8 cellular contexts compared by ENCODE assay signal in genomic region chr6:118709859-118710350, GRCh38. TPM values are rescaled to one million over a fixed set of nuclear protein-coding genes. Genes with fewer than 3 reads are reported as not detected.
DNase-seq lines count a peak whose midpoint lies in the region; ATAC-seq and TF ChIP-seq lines count a peak whose summit lies in the region.

No MANE protein-coding gene starts in this region.

- peak overlapping the region; percentile 90 for H3K4me3 ChIP-seq in CD8-positive, alpha-beta memory T cell (ENCODE audit: low read length)

- no peak for TF ChIP-seq CTCF in GM20000 (IDR thresholded peaks at IDR 0.05; ENCODE audit: extremely low read depth, missing control alignments)
- no peak for TF ChIP-seq CTCF in activated B cell treated with CpG ODN at 0.5 μM for 24 hours (IDR thresholded peaks at IDR 0.05)
- no peak for TF ChIP-seq CTCF in chondrocyte (IDR thresholded peaks at IDR 0.05)

- H3K27ac Mint-ChIP-seq in CD8-positive, alpha-beta memory T cell, result peak overlapping the region; percentile 95 to 99 (median 97)
- H3K27ac Mint-ChIP-seq in activated B cell treated with CpG ODN at 0.5 μM for 24 hours (peak overlapping the region; percentile 98), chondrocyte (ENCODE audit: unreplicated experiment) (peak overlapping the region; percentile 99)
- H3K27ac Mint-ChIP-seq in stimulated activated naive CD8-positive, alpha-beta T cell treated with anti-CD3 and anti-CD28 coated beads, Interleukin-15, Interleukin-2, amounts not matched to agents 100 ng/mL and 50 ng/mL, for 24 hours, result peak overlapping the region; percentile 93

- H3K27ac ChIP-seq in CD8-positive, alpha-beta memory T cell (ENCODE audit: low read depth, low read length), result peak overlapping the region; percentile 78

- no peaks in the 10 kb centered on the region for H3K9me3 Mint-ChIP-seq in CD8-positive, alpha-beta memory T cell
- H3K9me3 Mint-ChIP-seq in activated B cell treated with CpG ODN at 0.5 μM for 24 hours (no peaks in the 10 kb centered on the region), chondrocyte (ENCODE audit: low read depth) (no peaks in the 10 kb centered on the region)
- peaks cover 3% of the 10 kb centered on the region for H3K9me3 Mint-ChIP-seq in stimulated activated naive CD8-positive, alpha-beta T cell treated with anti-CD3 and anti-CD28 coated beads, Interleukin-15, Interleukin-2, amounts not matched to agents 100 ng/mL and 50 ng/mL, for 24 hours

- H3K36me3 Mint-ChIP-seq in CD8-positive, alpha-beta memory T cell, result peaks cover 0 to 14% (median 5%) of the 10 kb centered on the region in 3 donors
- H3K36me3 Mint-ChIP-seq in activated B cell treated with CpG ODN at 0.5 μM for 24 hours (ENCODE audit: low read depth) (peaks cover 5% of the 10 kb centered on the region), chondrocyte (ENCODE audit: low read depth) (no peaks in the 10 kb centered on the region)
- peaks cover 19% of the 10 kb centered on the region for H3K36me3 Mint-ChIP-seq in stimulated activated naive CD8-positive, alpha-beta T cell treated with anti-CD3 and anti-CD28 coated beads, Interleukin-15, Interleukin-2, amounts not matched to agents 100 ng/mL and 50 ng/mL, for 24 hours (ENCODE audit: low read depth)

- peaks cover 71 to 76% (median 75%) of the 10 kb centered on the region in 3 donors for H3K4me1 Mint-ChIP-seq in CD8-positive, alpha-beta memory T cell
- H3K4me1 Mint-ChIP-seq in activated B cell treated with CpG ODN at 0.5 μM for 24 hours (peaks cover 62% of the 10 kb centered on the region), chondrocyte (ENCODE audit: low read depth) (peaks cover 49% of the 10 kb centered on the region)
- H3K4me1 Mint-ChIP-seq in stimulated activated naive CD8-positive, alpha-beta T cell treated with anti-CD3 and anti-CD28 coated beads, Interleukin-15, Interleukin-2, amounts not matched to agents 100 ng/mL and 50 ng/mL, for 24 hours (ENCODE audit: low read depth), result peaks cover 95% of the 10 kb centered on the region

- DNase-seq in CD8-positive, alpha-beta memory T cell, result peak; percentile 50 to 85 (median 81)
- DNase-seq in GM20000 (ENCODE audit: low spot score), result peak; percentile 61
- DNase-seq in HS-5 (ENCODE audit: low read depth), result peak; percentile 44
- DNase-seq in activated B cell treated with CpG ODN at 0.5 μM for 24 hours, result no peak
- no peak for DNase-seq in chondrocyte (ENCODE audit: low spot score)
- DNase-seq in myocyte (ENCODE audit: low read depth), result peak; percentile 60
- no peak for DNase-seq in NCI-H2227 (lab: John Stamatoyannopoulos, UW; ENCODE audit: unreplicated experiment)

- intact Hi-C loops in activated B cell treated with CpG ODN at 0.5 μM for 24 hours (cut with micrococcal nuclease), result loop anchor here (1.0 to 10.0 kb wide), 8 partner anchors 9 to 635 kb away; partner anchors contain the start of genes ASF1A, CEP85L, MAN1A1 and MCM9

- ATAC-seq in activated B cell treated with CpG ODN at 0.5 μM for 24 hours (ENCODE audit: low read depth), result peak; percentile 92

- peaks cover 61% of the 10 kb centered on the region for H3K4me1 ChIP-seq in CD8-positive, alpha-beta memory T cell (ENCODE audit: insufficient read depth, low read length)

- no peaks in the 10 kb centered on the region for H3K9me3 ChIP-seq in CD8-positive, alpha-beta memory T cell (ENCODE audit: low read length)

- CTCF ChIA-PET in CD8-positive, alpha-beta memory T cell (lab: Charles Lee), result interaction anchor here (0.8 to 3.3 kb wide), 16 partner anchors 12 to 182 kb away, joined by 3 to 16 read pairs (median 4); partner anchors contain the start of genes ASF1A and CEP85L
- CTCF ChIA-PET in activated B cell treated with CpG ODN at 0.5 μM for 24 hours (lab: Charles Lee), result interaction anchor here (0.9 to 3.1 kb wide), 5 partner anchors 9 to 145 kb away, joined by 3 to 18 read pairs (median 4); partner anchors contain the start of gene CEP85L

- H3K4me3 Mint-ChIP-seq in CD8-positive, alpha-beta memory T cell, result peak overlapping the region; percentile 90 to 99 (median 99)
- H3K4me3 Mint-ChIP-seq in activated B cell treated with CpG ODN at 0.5 μM for 24 hours (peak overlapping the region; percentile 95), chondrocyte (ENCODE audit: unreplicated experiment) (peak overlapping the region; percentile 78)
- peak overlapping the region; percentile 94 for H3K4me3 Mint-ChIP-seq in stimulated activated naive CD8-positive, alpha-beta T cell treated with anti-CD3 and anti-CD28 coated beads, Interleukin-15, Interleukin-2, amounts not matched to agents 100 ng/mL and 50 ng/mL, for 24 hours

- H3K27me3 ChIP-seq in CD8-positive, alpha-beta memory T cell (ENCODE audit: insufficient read depth, low read length, poor library complexity, severe bottlenecking), result no peaks in the 10 kb centered on the region

- H3K27me3 Mint-ChIP-seq in CD8-positive, alpha-beta memory T cell, result no peaks in the 10 kb centered on the region
- H3K27me3 Mint-ChIP-seq in activated B cell treated with CpG ODN at 0.5 μM for 24 hours (no peaks in the 10 kb centered on the region), chondrocyte (ENCODE audit: low read depth) (no peaks in the 10 kb centered on the region)
- no peaks in the 10 kb centered on the region for H3K27me3 Mint-ChIP-seq in stimulated activated naive CD8-positive, alpha-beta T cell treated with anti-CD3 and anti-CD28 coated beads, Interleukin-15, Interleukin-2, amounts not matched to agents 100 ng/mL and 50 ng/mL, for 24 hours

- POLR2A ChIA-PET in CD8-positive, alpha-beta memory T cell (lab: Charles Lee), result interaction anchor here (0.6 to 2.4 kb wide), 19 partner anchors 10 to 253 kb away, joined by 3 to 28 read pairs (median 5); partner anchors contain the start of genes ASF1A and CEP85L
- POLR2A ChIA-PET in activated B cell treated with CpG ODN at 0.5 μM for 24 hours (lab: Charles Lee), result interaction anchor here (0.6 to 5.7 kb wide), 19 partner anchors 10 to 637 kb away, joined by 3 to 58 read pairs (median 4); partner anchors contain the start of gene CEP85L

- H3K36me3 ChIP-seq in CD8-positive, alpha-beta memory T cell (ENCODE audit: insufficient read depth, low read length), result no peaks in the 10 kb centered on the region

RNA-seq across cellular contexts. Expression of gene CEP85L, which starts 58.5 kb away (rescaled TPM):
- 10 to 100 TPM; 28.4 to 29.1 TPM for total RNA-seq in CD8-positive, alpha-beta memory T cell
- polyA plus RNA-seq in CD8-positive, alpha-beta memory T cell, result 32.1 TPM
- total RNA-seq in activated B cell treated with CpG ODN at 0.5 μM for 24 hours (14.6 and 21.8 TPM in 2 replicates), chondrocyte (9.6 to 11.1 TPM (median 10.4 TPM) in 3 replicates), myocyte (18.6 and 18.7 TPM in 2 replicates)
- polyA plus RNA-seq in myocyte (2012), result 2.1 TPM

Comparison
In these comparisons a context has a peak if more than half of its experiments do, and no peak if none do; other contexts are left out.
1. DNase-seq: peak in CD8-positive, alpha-beta memory T cell (5 of 5), GM20000 (single experiment), HS-5 (single experiment) and myocyte (single experiment); none in activated B cell treated with CpG ODN at 0.5 μM for 24 hours (single experiment), chondrocyte (single experiment) and NCI-H2227 (single experiment).
2. Peak in every context shown above with its lines, with median percentiles within 50 percentile points of each other: H3K27ac Mint-ChIP-seq and H3K4me3 Mint-ChIP-seq.